Comparison of ENCODE assay signal across 24 cellular contexts in the genomic region with DNA sequence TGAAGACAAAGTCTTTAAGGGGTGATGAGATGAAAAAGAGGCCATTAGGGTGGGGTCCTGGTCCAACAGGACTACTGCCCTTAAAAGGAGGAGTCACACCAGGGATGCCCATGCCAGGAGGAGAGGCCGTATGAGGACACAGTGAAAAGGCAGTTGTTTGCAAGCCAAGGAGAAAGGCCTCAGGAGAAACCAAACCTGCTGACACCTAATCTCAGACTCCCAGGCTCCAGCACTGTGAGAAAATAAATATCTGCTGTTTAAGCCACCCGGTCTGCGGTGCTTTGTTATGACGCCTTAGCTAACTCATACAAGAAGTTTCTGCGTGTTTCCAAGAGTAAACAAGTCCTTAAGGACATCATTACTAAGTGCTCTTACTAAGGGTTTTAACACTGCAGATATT.
"Had no signal": no experiment of that assay in that cellular context is flagged by ENCODE, and none has a peak within 500 bp of the region (broad histone marks: within the 10 kb centered on the region; RNA-seq: fewer than 3 reads in every experiment).

No MANE protein-coding gene starts in this region.

- ATAC-seq: esophagus mucosa; gastrocnemius medialis; heart right ventricle; left lung; naive thymus-derived CD4-positive, alpha-beta T cell; stimulated activated effector memory CD8-positive, alpha-beta T cell treated with anti-CD3 and anti-CD28 coated beads, Interleukin-12 subunit alpha, Interleukin-12 subunit beta, amount 100 ng/mL, for 72 hours had no signal

- H3K9me3 ChIP-seq: gastrocnemius medialis, heart right ventricle, left lung, prostate gland, sigmoid colon, stomach, thyroid gland, vagina had no signal

- DNase-seq: effector CD8-positive, alpha-beta T cell; endodermal cell; foreskin fibroblast; gastrocnemius medialis; heart right ventricle; hippocampal formation; left cardiac atrium; left lung; mesendoderm; midbrain; naive thymus-derived CD4-positive, alpha-beta T cell; nucleus accumbens; sigmoid colon; stimulated activated CD4-positive, alpha-beta T cell treated with anti-CD3 and anti-CD28 coated beads, Interleukin-2, amount 100 ng/mL, for 24 hours; stimulated activated CD4-positive, alpha-beta T cell treated with anti-CD3 and anti-CD28 coated beads, Interleukin-4, amount 100 ng/mL, for 24 hours; stimulated activated naive CD4-positive, alpha-beta T cell treated with Interleukin-2 at 50 U/mL for 16 hours; stomach; thyroid gland; trophoblast cell had no signal

- H3K27me3 ChIP-seq: gastrocnemius medialis, left lung, sigmoid colon, stomach, thyroid gland, vagina had no signal

- H3K4me3 ChIP-seq: gastrocnemius medialis, heart right ventricle, left lung, prostate gland, sigmoid colon, stomach, thyroid gland, vagina had no signal

- H3K36me3 ChIP-seq: gastrocnemius medialis, heart right ventricle, left lung, prostate gland, sigmoid colon, stomach, thyroid gland, vagina had no signal

- H3K4me1 ChIP-seq: gastrocnemius medialis, heart right ventricle, left lung, prostate gland, sigmoid colon, stomach, vagina had no signal

- H3K27ac ChIP-seq: epithelial cell of prostate, gastrocnemius medialis, heart right ventricle, left lung, prostate gland, sigmoid colon, thyroid gland, vagina had no signal
